Comparison of ENCODE assay signal across 9 cellular contexts in the genomic region with DNA sequence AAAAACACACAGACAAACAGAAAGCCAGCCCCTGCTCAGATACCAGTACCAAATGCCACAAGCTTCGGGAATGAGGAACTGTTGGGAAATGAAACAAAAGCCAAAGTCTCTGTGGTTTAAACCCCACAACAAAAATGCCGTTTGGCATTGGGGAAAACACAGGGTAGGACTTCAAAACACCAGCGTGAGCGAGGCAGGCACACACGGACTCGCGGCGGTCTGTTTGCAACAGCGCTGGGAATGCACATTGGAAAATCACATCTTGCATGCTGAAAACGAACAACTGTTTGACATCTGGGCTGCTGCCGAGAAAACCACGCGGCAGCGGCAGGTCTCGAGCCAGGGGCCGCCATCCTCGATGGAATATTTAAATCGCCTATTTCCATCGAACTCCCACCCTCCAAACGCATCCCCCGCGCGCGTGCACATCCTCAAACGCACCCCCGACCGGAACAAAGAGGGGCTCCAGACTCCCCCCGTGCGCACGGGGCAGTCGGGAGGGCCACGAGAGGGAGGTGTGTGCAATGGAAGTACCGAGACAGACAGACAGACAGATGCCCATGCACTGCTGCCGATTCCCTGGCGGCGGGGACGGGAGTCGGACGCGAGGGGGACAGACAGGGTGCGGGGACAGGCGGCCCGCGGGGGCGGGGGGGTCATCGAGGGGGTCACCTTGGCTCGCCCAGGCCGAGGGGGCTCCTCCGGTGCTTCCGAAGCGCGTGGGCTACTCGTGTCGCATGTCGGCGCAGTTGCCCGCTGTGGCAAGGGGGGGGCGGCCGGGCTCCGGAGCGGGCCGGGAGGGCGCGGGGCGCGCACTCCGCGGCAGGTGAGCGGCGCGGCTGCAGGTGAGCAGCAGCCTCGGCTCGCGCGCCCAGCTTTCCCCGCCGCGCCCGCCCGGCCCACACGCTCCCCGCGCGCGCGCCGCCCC. TPM values are rescaled to one million over a fixed set of nuclear protein-coding genes. Genes with fewer than 3 reads are reported as not detected.
DNase-seq lines count a peak whose midpoint lies in the region; ATAC-seq and TF ChIP-seq lines count a peak whose summit lies in the region.
"Had no signal": no experiment of that assay in that cellular context is flagged by ENCODE, and none has a peak within 500 bp of the region (broad histone marks: within the 10 kb centered on the region; RNA-seq: fewer than 3 reads in every experiment).

A gene with protein sequence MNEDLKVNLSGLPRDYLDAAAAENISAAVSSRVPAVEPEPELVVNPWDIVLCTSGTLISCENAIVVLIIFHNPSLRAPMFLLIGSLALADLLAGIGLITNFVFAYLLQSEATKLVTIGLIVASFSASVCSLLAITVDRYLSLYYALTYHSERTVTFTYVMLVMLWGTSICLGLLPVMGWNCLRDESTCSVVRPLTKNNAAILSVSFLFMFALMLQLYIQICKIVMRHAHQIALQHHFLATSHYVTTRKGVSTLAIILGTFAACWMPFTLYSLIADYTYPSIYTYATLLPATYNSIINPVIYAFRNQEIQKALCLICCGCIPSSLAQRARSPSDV (minus strand): TSS at position 880 of the 928 bp plus-strand sequence. CDS start 959 bp downstream, outside the sequence.

- peak; percentile 65 for ATAC-seq in WTC11
- peak; percentile 19 for ATAC-seq in stimulated activated memory B cell treated with anti-CD40 and anti-IgM and Interleukin-4, amounts not matched to agents 10 μg/mL and 1 μg/mL and 100 μg/mL, for 72 hours
- no peak for ATAC-seq in HG03108 (IDR thresholded peaks at IDR 0.05; ENCODE audit: unreplicated experiment)

- H3K27ac Mint-ChIP-seq in WTC11 = no peak within 1 kb of the TSS
- H3K27ac Mint-ChIP-seq in stimulated activated memory B cell treated with anti-CD40 and anti-IgM and Interleukin-4, amounts not matched to agents 10 μg/mL and 1 μg/mL and 100 μg/mL, for 72 hours = no peak within 1 kb of the TSS

- peak within 1 kb of the TSS; percentile 30 for H3K4me3 ChIP-seq in iPS-11a (ENCODE audit: low read depth, low read length)

- DNase-seq in NCI-H1694 treated with DMSO at 0.1 percent for 48 hours (lab: John Stamatoyannopoulos, UW) (peak; percentile 18), NCI-H1694 (lab: John Stamatoyannopoulos, UW) (no peak), WTC11 (ENCODE audit: low spot score) (peak; percentile 16), HUDEP-2 (lab: John Stamatoyannopoulos, UW; ENCODE audit: unreplicated experiment in 76 of 76) (no peak), kidney glomerular epithelial cell (lab: John Stamatoyannopoulos, UW) (no peak)

- H3K36me3 Mint-ChIP-seq in WTC11 = no peaks in the 10 kb centered on the region
- H3K36me3 Mint-ChIP-seq in stimulated activated memory B cell treated with anti-CD40 and anti-IgM and Interleukin-4, amounts not matched to agents 10 μg/mL and 1 μg/mL and 100 μg/mL, for 72 hours = no peaks in the 10 kb centered on the region

- no peak for TF ChIP-seq CTCF in WTC11 (IDR thresholded peaks at IDR 0.05)

- CTCF ChIA-PET in WTC11 (lab: Charles Lee) = interaction anchor here (1.2 to 1.5 kb wide), 2 partner anchors 62 to 113 kb away, joined by 4 to 10 read pairs; no protein-coding TSS in a partner anchor

- peak within 1 kb of the TSS; percentile 81 for H3K4me3 Mint-ChIP-seq in WTC11
- peak within 1 kb of the TSS; percentile 74 for H3K4me3 Mint-ChIP-seq in stimulated activated memory B cell treated with anti-CD40 and anti-IgM and Interleukin-4, amounts not matched to agents 10 μg/mL and 1 μg/mL and 100 μg/mL, for 72 hours

- no peaks in the 10 kb centered on the region for H3K9me3 Mint-ChIP-seq in WTC11
- H3K9me3 Mint-ChIP-seq in stimulated activated memory B cell treated with anti-CD40 and anti-IgM and Interleukin-4, amounts not matched to agents 10 μg/mL and 1 μg/mL and 100 μg/mL, for 72 hours = no peaks in the 10 kb centered on the region

- POLR2A ChIA-PET in WTC11 (lab: Charles Lee) = no interaction called here

- peaks cover 9% of the 10 kb centered on the region; the same call in 1 of the 2 replicates for H3K4me1 Mint-ChIP-seq in WTC11
- peaks cover 15% of the 10 kb centered on the region for H3K4me1 Mint-ChIP-seq in stimulated activated memory B cell treated with anti-CD40 and anti-IgM and Interleukin-4, amounts not matched to agents 10 μg/mL and 1 μg/mL and 100 μg/mL, for 72 hours

- peaks cover 61% of the 10 kb centered on the region for H3K27me3 Mint-ChIP-seq in WTC11 (ENCODE audit: low read depth)
- H3K27me3 Mint-ChIP-seq in stimulated activated memory B cell treated with anti-CD40 and anti-IgM and Interleukin-4, amounts not matched to agents 10 μg/mL and 1 μg/mL and 100 μg/mL, for 72 hours = peaks cover 58% of the 10 kb centered on the region

TF ChIP-seq in WTC11, 78 proteins besides CTCF, POLR2A, EP300 and RAD21:
- no peak for TF ChIP-seq SMAD4 (CRISPR knock-in tag; IDR thresholded peaks at IDR 0.05)
- TF ChIP-seq, protein P1, sequence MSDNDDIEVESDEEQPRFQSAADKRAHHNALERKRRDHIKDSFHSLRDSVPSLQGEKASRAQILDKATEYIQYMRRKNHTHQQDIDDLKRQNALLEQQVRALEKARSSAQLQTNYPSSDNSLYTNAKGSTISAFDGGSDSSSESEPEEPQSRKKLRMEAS (CRISPR knock-in tag; IDR thresholded peaks at IDR 0.05) = 0 out of 2 replicates have a peak, but pooled peaks have one; percentile 5
TF ChIP-seq in WTC11: peak in this region for 1.

RNA-seq across cellular contexts. Expression of the gene that starts here (rescaled TPM):
- 0.07 to 0.09 TPM in 2 of 3 replicates, not detected in the other for total RNA-seq in WTC11 (2021)
- total RNA-seq: A172 had no signal

Comparison
In these comparisons a context has a peak if more than half of its experiments do, and no peak if none do; other contexts are left out.
1. Peak in DNase-seq and ATAC-seq in WTC11; RNA of the gene not detected or under 1 TPM.